Comparison of ENCODE assay signal across 8 cellular contexts in the genomic region with DNA sequence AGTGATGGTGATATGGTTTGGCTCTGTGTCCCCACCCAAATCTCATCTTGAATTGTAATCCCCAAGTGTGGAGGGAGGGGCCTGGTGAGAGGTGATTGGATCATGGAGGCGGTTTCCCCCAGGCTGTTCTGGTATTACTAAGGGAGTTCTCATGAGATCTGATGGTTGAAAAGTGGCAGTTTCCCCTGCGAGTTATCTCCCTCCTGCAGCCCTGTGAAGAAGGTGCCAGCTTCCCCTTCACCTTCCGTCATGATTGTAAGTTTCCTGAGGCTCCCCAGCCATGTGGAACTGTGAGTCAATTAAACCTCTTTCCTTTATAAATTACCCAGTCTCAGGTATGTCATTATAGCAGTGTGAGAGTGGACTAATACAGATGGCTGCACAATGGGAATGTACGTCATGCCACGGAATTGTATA. TPM values are rescaled to one million over a fixed set of nuclear protein-coding genes. Genes with fewer than 3 reads are reported as not detected.
DNase-seq lines count a peak whose midpoint lies in the region; FAIRE-seq and TF ChIP-seq lines count a peak whose summit lies in the region.
"Not testable (repeated sequence)": the region's sequence is repeated elsewhere in the genome, so short reads cannot be mapped to it uniquely, and the experiment has no call there.

No MANE protein-coding gene starts in this region.

- intact Hi-C loops in endothelial cell of umbilical vein (cut with micrococcal nuclease): not testable (repeated sequence)
- intact Hi-C loops in posterior vena cava (cut with DNase I): loop anchor here in 1 of 2 donors (10.0 kb wide), 1 partner anchor 1650 kb away; the partner anchor contains the start of gene NR4A3

- TF ChIP-seq POLR2A in endothelial cell of umbilical vein (IDR thresholded peaks at IDR 0.05; ENCODE audit: low read depth, low read length): not testable (repeated sequence)

- not testable (repeated sequence) for H2BK5ac ChIP-seq in mesendoderm (ENCODE audit: low read length)

- H3K4me1 ChIP-seq in BLaER1: peaks cover 36% of the 10 kb centered on the region
- H3K4me1 ChIP-seq in endothelial cell of umbilical vein (ENCODE audit: control insufficient read depth, extremely low read depth, insufficient read depth, low read length); mesendoderm (ENCODE audit: control insufficient read depth, low read depth, low read length): not testable (repeated sequence)

- not testable (repeated sequence) for H3K9me3 ChIP-seq in BLaER1; endothelial cell of umbilical vein (replicated peaks; ENCODE audit: control insufficient read depth, insufficient read depth, low read length)

- not testable (repeated sequence) for H4K8ac ChIP-seq in mesendoderm (ENCODE audit: low read depth, low read length)

- not testable (repeated sequence) for H4K20me1 ChIP-seq in BLaER1; endothelial cell of umbilical vein (replicated peaks; ENCODE audit: control insufficient read depth, extremely low read depth, insufficient read depth, low read length)

- H3K18ac ChIP-seq in mesendoderm (ENCODE audit: low read length): not testable (repeated sequence)

- not testable (repeated sequence) for H3K4ac ChIP-seq in mesendoderm (ENCODE audit: low read depth, low read length)

- BruUV-seq in endothelial cell of umbilical vein (replicated peaks; lab: Mats Ljungman, UMichigan): not testable (repeated sequence)

- DNase-seq in GDM1 (lab: John Stamatoyannopoulos, UW) (peak; percentile 71), NCI-H69 (lab: John Stamatoyannopoulos, UW) (peak; percentile 89), UCSD-AML1 (lab: John Stamatoyannopoulos, UW; ENCODE audit: unreplicated experiment) (peak; percentile 42), endothelial cell of umbilical vein (ENCODE audit: low read depth, low spot score) (peak; percentile 51), mesendoderm (peak; percentile 27), posterior vena cava (ENCODE audit: low spot score) (peak; percentile 30)
- DNase-seq in activated effector memory CD4-positive, alpha-beta T cell treated with anti-CD3 and anti-CD28 coated beads, Interleukin-2, amount 50 U/mL, for 16 hours: peak; percentile 58

- H3K27me3 ChIP-seq in BLaER1; endothelial cell of umbilical vein (ENCODE audit: control insufficient read depth in 2 of 2, insufficient read depth in 2 of 2, low read length in 2 of 2); mesendoderm (ENCODE audit: insufficient read depth, low read length, poor library complexity): not testable (repeated sequence)

- WGBS in mesendoderm (ENCODE audit: extremely low coverage, insufficient coverage, low lambda C conversion rate): no CpG with 5 or more reads among the region's 5 CpGs

- dilution Hi-C loops in endothelial cell of umbilical vein (cut with MboI; ENCODE audit: extremely low pct_ligation_motif_present, low sequenced_read_pairs): not testable (repeated sequence)

- H2BK120ac ChIP-seq in mesendoderm (ENCODE audit: low read depth, low read length): not testable (repeated sequence)

- FAIRE-seq in endothelial cell of umbilical vein (lab: Jason Lieb, UNC): not testable (repeated sequence)

- H2BK15ac ChIP-seq in mesendoderm (replicated peaks; ENCODE audit: low read depth): not testable (repeated sequence)

- not testable (repeated sequence) for H3K9ac ChIP-seq in BLaER1; endothelial cell of umbilical vein (replicated peaks; ENCODE audit: extremely low read depth, insufficient read depth, low read length); mesendoderm (ENCODE audit: low read length)

- H3K4me3 ChIP-seq in BLaER1; endothelial cell of umbilical vein (replicated peaks in 1 of 3; ENCODE audit: insufficient read depth in 1 of 3, low read depth in 1 of 3, low read length in 3 of 3); mesendoderm (ENCODE audit: low read length): not testable (repeated sequence)

- POLR2A ChIA-PET in endothelial cell of umbilical vein (lab: Charles Lee): interaction anchor here (0.6 kb wide), 1 partner anchor 8 kb away, joined by 7 read pairs; no protein-coding TSS in a partner anchor

- not testable (repeated sequence) for H3K27ac ChIP-seq in BLaER1; endothelial cell of umbilical vein (ENCODE audit: insufficient read depth, low read depth, low read length); mesendoderm (ENCODE audit: low read depth, low read length)

- CTCF ChIA-PET in endothelial cell of umbilical vein (lab: Charles Lee): interaction anchor here (1.5 kb wide), 1 partner anchor 19 kb away, joined by 4 read pairs; no protein-coding TSS in a partner anchor

- not testable (repeated sequence) for H3K79me1 ChIP-seq in mesendoderm (ENCODE audit: low read length)

- not testable (repeated sequence) for H3K79me2 ChIP-seq in endothelial cell of umbilical vein (ENCODE audit: control insufficient read depth, insufficient read depth, low read length)
- peaks cover 17% of the 10 kb centered on the region for H3K79me2 ChIP-seq in mesendoderm (ENCODE audit: control insufficient read depth, insufficient read depth, low read length)

- TF ChIP-seq CTCF in endothelial cell of umbilical vein (IDR thresholded peaks at IDR 0.05; ENCODE audit: extremely low read depth in 1 of 2, insufficient read depth in 1 of 2, low read depth in 1 of 2, low read length in 2 of 2): not testable (repeated sequence)

- not testable (repeated sequence) for H3K36me3 ChIP-seq in BLaER1; endothelial cell of umbilical vein (ENCODE audit: control insufficient read depth in 2 of 2, extremely low read depth in 1 of 2, insufficient read depth in 2 of 2, low read length in 2 of 2); mesendoderm (ENCODE audit: control insufficient read depth, insufficient read depth, low read length)

- H4K5ac ChIP-seq in mesendoderm (ENCODE audit: low read length): not testable (repeated sequence)

- not testable (repeated sequence) for H2AFZ ChIP-seq in endothelial cell of umbilical vein (ENCODE audit: low read depth, low read length)

- not testable (repeated sequence) for H2AK5ac ChIP-seq in mesendoderm (ENCODE audit: low read length)

- not testable (repeated sequence) for H3K23ac ChIP-seq in mesendoderm (ENCODE audit: low read length)

- H3K56ac ChIP-seq in mesendoderm (ENCODE audit: low read length): not testable (repeated sequence)

- H3K9me1 ChIP-seq in endothelial cell of umbilical vein (replicated peaks; ENCODE audit: control insufficient read depth, extremely low read depth, insufficient read depth, low read length): not testable (repeated sequence)

- H3K4me2 ChIP-seq in BLaER1: peak overlapping the region; percentile 47
- H3K4me2 ChIP-seq in endothelial cell of umbilical vein (ENCODE audit: insufficient read depth, low read length); mesendoderm (ENCODE audit: low read length): not testable (repeated sequence)

RNA-seq across cellular contexts. Expression of gene CORO2A, which starts 17.9 kb away (rescaled TPM):
- total RNA-seq in endothelial cell of umbilical vein (0.30 and 0.53 TPM in 2 replicates), posterior vena cava (1 to 10 TPM in 1 of 2 donors, under 1 TPM in 1; 0.95 to 1.2 TPM)
- polyA plus RNA-seq in endothelial cell of umbilical vein: 0.29 and 0.35 TPM in 2 replicates
- 0.45 and 0.52 TPM in 2 replicates for polyA plus RNA-seq in endothelial cell of umbilical vein (2011; cell fraction: cytosol; rRNA removed)
- polyA plus RNA-seq in endothelial cell of umbilical vein (2011; cell fraction: nucleus; rRNA removed): 0.32 and 0.34 TPM in 2 replicates
- 1.1 and 1.2 TPM in 2 replicates for polyA plus RNA-seq in endothelial cell of umbilical vein (2012)
- 0.85 and 1.2 TPM in 2 replicates for polyA minus RNA-seq in endothelial cell of umbilical vein
- polyA minus RNA-seq in endothelial cell of umbilical vein (2011; cell fraction: cytosol; rRNA and poly(A)+ RNA removed): 2.7 TPM
- 0.05 and 0.14 TPM in 2 replicates for polyA minus RNA-seq in endothelial cell of umbilical vein (2011; cell fraction: nucleus; rRNA and poly(A)+ RNA removed)
- polyA plus RNA-seq in mesendoderm (2013, experiment 1 of 2): 44.1 TPM
- polyA plus RNA-seq in mesendoderm (2013, experiment 2 of 2): 45.6 TPM

RNA-seq across cellular contexts. Expression of gene TRIM14, which starts 55.5 kb away (rescaled TPM):
- total RNA-seq in endothelial cell of umbilical vein (7.1 and 10.7 TPM in 2 replicates), posterior vena cava (10 to 100 TPM in 1 of 2 donors, 1 to 10 TPM in 1; 4.9 to 11.8 TPM)
- 4.8 and 4.9 TPM in 2 replicates for polyA plus RNA-seq in endothelial cell of umbilical vein
- 5.0 and 5.2 TPM in 2 replicates for polyA plus RNA-seq in endothelial cell of umbilical vein (2011; cell fraction: cytosol; rRNA removed)
- polyA plus RNA-seq in endothelial cell of umbilical vein (2011; cell fraction: nucleus; rRNA removed): 5.0 and 6.5 TPM in 2 replicates
- 9.2 and 9.5 TPM in 2 replicates for polyA plus RNA-seq in endothelial cell of umbilical vein (2012)
- 3.6 and 3.9 TPM in 2 replicates for polyA minus RNA-seq in endothelial cell of umbilical vein
- 19.6 TPM for polyA minus RNA-seq in endothelial cell of umbilical vein (2011; cell fraction: cytosol; rRNA and poly(A)+ RNA removed)
- 2.6 and 4.1 TPM in 2 replicates for polyA minus RNA-seq in endothelial cell of umbilical vein (2011; cell fraction: nucleus; rRNA and poly(A)+ RNA removed)
- polyA plus RNA-seq in mesendoderm (2013, experiment 1 of 2): 7.3 TPM
- 7.3 TPM for polyA plus RNA-seq in mesendoderm (2013, experiment 2 of 2)

Comparison
In these comparisons a context has a peak if more than half of its experiments do, and no peak if none do; other contexts are left out.
1. DNase-seq: peak in every context shown above with its lines; median percentile 89 in NCI-H69; 71 in GDM1; 58 in activated effector memory CD4-positive, alpha-beta T cell treated with anti-CD3 and anti-CD28 coated beads, Interleukin-2, amount 50 U/mL, for 16 hours; 51 in endothelial cell of umbilical vein; 42 in UCSD-AML1; 30 in posterior vena cava; 27 in mesendoderm.